Comparison of ENCODE assay signal across 29 cellular contexts in genomic region chr4:160537681-160538080, GRCh38.
"Had no signal": no experiment of that assay in that cellular context is flagged by ENCODE, and none has a peak within 500 bp of the region (broad histone marks: within the 10 kb centered on the region; RNA-seq: fewer than 3 reads in every experiment).

No MANE protein-coding gene starts in this region.

- ATAC-seq: activated CD4-positive, alpha-beta T cell treated with anti-CD3 and anti-CD28 coated beads for 36 hours; activated CD8-positive, alpha-beta memory T cell treated with anti-CD3 and anti-CD28 coated beads, Interleukin-2, amount 10 ng/mL, durations not matched to agents 7 days and 5 days; activated CD8-positive, alpha-beta T cell treated with anti-CD3 and anti-CD28 coated beads, Interleukin-2, amount 10 ng/mL, durations not matched to agents 7 days and 5 days; activated naive CD4-positive, alpha-beta T cell treated with anti-CD3 and anti-CD28 coated beads, Interleukin-2, amount 50 U/mL, for 72 hours; body of pancreas; gastroesophageal sphincter; heart right ventricle; T-cell; T-helper 17 cell had no signal

- H3K27me3 ChIP-seq: body of pancreas, cardiac muscle cell, colonic mucosa, esophagus squamous epithelium, gastroesophageal sphincter, heart right ventricle had no signal

- H3K9me3 ChIP-seq: body of pancreas, colonic mucosa, gastroesophageal sphincter had no signal

- H3K4me1 ChIP-seq: body of pancreas, colonic mucosa, esophagus squamous epithelium, gastroesophageal sphincter, heart right ventricle had no signal

- H3K27ac ChIP-seq: body of pancreas, cardiac muscle cell, colonic mucosa, epithelial cell of prostate, esophagus squamous epithelium, gastroesophageal sphincter, heart right ventricle had no signal

- H3K4me3 ChIP-seq: body of pancreas, cardiac muscle cell, colonic mucosa, esophagus squamous epithelium, gastroesophageal sphincter, heart right ventricle had no signal

- DNase-seq: activated CD4-positive, alpha-beta memory T cell treated with anti-CD3 and anti-CD28 coated beads for 36 hours; activated CD4-positive, alpha-beta T cell treated with anti-CD3 and anti-CD28 coated beads for 36 hours; activated CD4-positive, alpha-beta T cell treated with anti-CD3 and anti-CD28 coated beads, Interleukin-2, amount 10 ng/mL, durations not matched to agents 24 days and 14 days; activated CD4-positive, CD25-positive, alpha-beta regulatory T cell; activated CD4-positive, CD25-positive, alpha-beta regulatory T cell treated with anti-CD3 and anti-CD28 coated beads, Interleukin-2, amount 50 U/mL, for 72 hours; activated CD8-positive, alpha-beta memory T cell treated with anti-CD3 and anti-CD28 coated beads, Interleukin-2, amount 10 ng/mL, durations not matched to agents 7 days and 5 days; activated CD8-positive, alpha-beta memory T cell treated with anti-CD3 and anti-CD28 coated beads, Interleukin-2, amount 50 U/mL, for 4 hours; activated CD8-positive, alpha-beta T cell treated with anti-CD3 and anti-CD28 coated beads, Interleukin-2, amount 10 ng/mL, durations not matched to agents 7 days and 5 days; activated gamma-delta T cell; activated naive CD4-positive, alpha-beta T cell; activated naive CD4-positive, alpha-beta T cell treated with anti-CD3 and anti-CD28 coated beads, Interleukin-2, amount 10 ng/mL, durations not matched to agents 7 days and 5 days; activated naive CD8-positive, alpha-beta T cell treated with anti-CD3 and anti-CD28 coated beads, Interleukin-2, amount 10 ng/mL, durations not matched to agents 7 days and 5 days; activated T-cell treated with anti-CD3 and anti-CD28 coated beads, Interleukin-2, amount 50 U/mL, for 1 hour; activated T-cell treated with anti-CD3 and anti-CD28 coated beads, Interleukin-2, amount 50 U/mL, for 48 hours; body of pancreas; central memory CD4-positive, alpha-beta T cell; cerebellar nuclear complex; colonic mucosa; effector CD8-positive, alpha-beta T cell; esophagus squamous epithelium; foreskin melanocyte; heart right ventricle; T-cell; T-helper 17 cell; T1000 had no signal

- H3K36me3 ChIP-seq: cardiac muscle cell, colonic mucosa, esophagus squamous epithelium, gastroesophageal sphincter, heart right ventricle had no signal
